8 cellular contexts compared by ENCODE assay signal in the genomic region with DNA sequence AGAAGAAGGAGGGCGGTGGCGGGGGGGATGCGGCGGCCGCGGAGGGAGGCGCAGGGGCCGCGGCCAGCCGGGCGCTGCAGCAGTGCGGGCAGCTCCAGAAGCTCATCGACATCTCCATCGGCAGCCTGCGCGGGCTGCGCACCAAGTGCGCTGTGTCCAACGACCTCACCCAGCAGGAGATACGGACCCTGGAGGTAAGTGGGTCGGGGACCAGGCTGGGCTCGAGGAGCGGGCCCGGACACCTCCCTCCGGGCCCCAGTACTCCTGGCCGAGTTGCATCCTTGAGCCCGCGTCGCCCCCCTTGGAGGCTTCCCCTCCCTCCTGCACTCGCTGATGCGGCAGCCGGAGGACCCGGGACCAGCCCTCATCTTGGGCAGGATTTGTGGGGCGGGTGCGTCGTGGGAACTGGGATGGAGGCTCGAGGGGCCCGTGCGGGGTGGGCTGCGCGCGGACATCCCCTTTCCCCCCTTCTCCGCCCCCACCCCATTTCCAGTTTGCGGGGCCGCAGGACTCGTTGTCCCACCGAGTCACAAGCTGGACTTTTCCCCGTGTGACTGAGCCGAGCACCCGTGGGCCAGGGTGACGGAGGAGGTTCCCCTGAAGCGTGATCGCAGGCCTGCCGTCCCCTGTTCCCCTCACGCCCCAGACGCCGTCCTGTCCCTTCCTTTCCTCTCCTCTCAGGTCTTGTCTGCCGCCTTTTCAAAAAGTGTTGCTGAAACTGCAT. TPM values are rescaled to one million over a fixed set of nuclear protein-coding genes. Genes with fewer than 3 reads are reported as not detected.
DNase-seq lines count a peak whose midpoint lies in the region; ATAC-seq and TF ChIP-seq lines count a peak whose summit lies in the region.

No MANE protein-coding gene starts in this region.

- no peaks in the 10 kb centered on the region for H3K9me3 Mint-ChIP-seq in Calu3 (ENCODE audit: low read depth, unreplicated experiment)
- H3K9me3 Mint-ChIP-seq in IgD-negative memory B cell = no peaks in the 10 kb centered on the region
- no peaks in the 10 kb centered on the region for H3K9me3 Mint-ChIP-seq in brain

- no peak for TF ChIP-seq POLR2A in lower leg skin (IDR thresholded peaks at IDR 0.05)

- H3K4me1 ChIP-seq in tibial artery = peaks cover 0 to 25% (median 18%) of the 10 kb centered on the region in 4 donors

- no TSS peak for BruUV-seq in Calu3 (replicated peaks; lab: Mats Ljungman, UMichigan)

- H3K4me3 ChIP-seq in lower leg skin (ENCODE audit: low read depth, poor library complexity, severe bottlenecking) = peak overlapping the region; percentile 88
- peak overlapping the region; percentile 83 to 95 for H3K4me3 ChIP-seq in tibial artery

- WGBS in lower leg skin, 2 donors = 0 to 2% methylated on average over 15 to 42 of the region's 58 CpGs

- peak overlapping the region; percentile 87 to 95 for H3K27ac ChIP-seq in tibial artery

- peak; percentile 5 for DNase-seq in Calu3
- no peak for DNase-seq in lower leg skin (ENCODE audit: low spot score in 2 of 2)
- peak in 1 of 2 donors; percentile 71 for DNase-seq in tibial artery

- H3K36me3 ChIP-seq in tibial artery = no peaks in the 10 kb centered on the region

- CTCF ChIA-PET in Calu3 (lab: Charles Lee) = interaction anchor here (0.7 to 2.6 kb wide), 2 partner anchors 135 to 143 kb away, joined by 3 to 16 read pairs; no protein-coding TSS in a partner anchor

- H3K27me3 ChIP-seq in tibial artery = no peaks in the 10 kb centered on the region

- ATAC-seq in HG02610 (IDR thresholded peaks at IDR 0.05; ENCODE audit: unreplicated experiment) (no peak), HG03565 (IDR thresholded peaks at IDR 0.05; ENCODE audit: unreplicated experiment) (no peak), HG02763 (IDR thresholded peaks at IDR 0.05; ENCODE audit: unreplicated experiment) (no peak)

- H3K4me1 Mint-ChIP-seq in Calu3 (ENCODE audit: low read depth, unreplicated experiment) = peaks cover 18% of the 10 kb centered on the region
- peaks cover 10 to 18% (median 12%) of the 10 kb centered on the region in 3 donors for H3K4me1 Mint-ChIP-seq in IgD-negative memory B cell
- H3K4me1 Mint-ChIP-seq in brain = peaks cover 49% of the 10 kb centered on the region

- H3K9me3 ChIP-seq in tibial artery = no peaks in the 10 kb centered on the region

- TF ChIP-seq CTCF in Calu3 (IDR thresholded peaks at IDR 0.05; ENCODE audit: unreplicated experiment) = no peak
- TF ChIP-seq CTCF in brain (conservative IDR thresholded peaks at IDR 0.05) = no peak
- no peak for TF ChIP-seq CTCF in lower leg skin (IDR thresholded peaks at IDR 0.05)
- no peak for TF ChIP-seq CTCF in tibial artery (IDR thresholded peaks at IDR 0.05)

- peaks cover 13% of the 10 kb centered on the region for H3K36me3 Mint-ChIP-seq in Calu3 (ENCODE audit: insufficient read depth, unreplicated experiment)
- H3K36me3 Mint-ChIP-seq in IgD-negative memory B cell = no peaks in the 10 kb centered on the region
- no peaks in the 10 kb centered on the region for H3K36me3 Mint-ChIP-seq in brain

- H3K4me3 Mint-ChIP-seq in Calu3 (ENCODE audit: low read depth, unreplicated experiment) = peak overlapping the region; percentile 72
- H3K4me3 Mint-ChIP-seq in IgD-negative memory B cell = peak overlapping the region; percentile 88 to 97 (median 94)
- peak overlapping the region; percentile 94 to 98 (median 96) for H3K4me3 Mint-ChIP-seq in brain

- H3K27me3 Mint-ChIP-seq in Calu3 (ENCODE audit: unreplicated experiment) = peaks cover 56% of the 10 kb centered on the region
- H3K27me3 Mint-ChIP-seq in IgD-negative memory B cell = no peaks in the 10 kb centered on the region
- peaks cover 9% of the 10 kb centered on the region for H3K27me3 Mint-ChIP-seq in brain

- intact Hi-C loops in Calu3 (cut with micrococcal nuclease; ENCODE audit: unreplicated experiment) = loop anchor here (5.0 to 10.0 kb wide), 3 partner anchors 35 to 148 kb away; no protein-coding TSS in a partner anchor
- intact Hi-C loops in lower leg skin (cut with DNase I; ENCODE audit: low total_unique reads) = no loop called here
- intact Hi-C loops in tibial artery (cut with DNase I; ENCODE audit: low total_unique reads) = loop anchor here (5.0 to 10.0 kb wide), 3 partner anchors 35 to 138 kb away; no protein-coding TSS in a partner anchor

- H3K27ac Mint-ChIP-seq in Calu3 (ENCODE audit: unreplicated experiment) (no peak overlapping the region), IgD-negative memory B cell (peak overlapping the region in 2 of 3 donors; percentile 78 to 98), brain (peak overlapping the region; percentile 83 to 97 (median 93))

RNA-seq across cellular contexts. Expression of gene KSR1, which starts 0.6 kb away (rescaled TPM):
- total RNA-seq in Calu3 (2022) = 3.6 and 4.5 TPM in 2 replicates
- polyA plus RNA-seq in IgD-negative memory B cell = 2.1 TPM
- 12.5 TPM for polyA plus RNA-seq in brain (ENCODE audit: insufficient read depth, low read depth, low replicate concordance)
- total RNA-seq in lower leg skin = 10 to 100 TPM; 26.0 to 37.5 (median 35.0) TPM
